Comparison of ENCODE assay signal across 1 cellular context in genomic region chr17:80256034-80256350, GRCh38.
TF ChIP-seq lines count a peak whose summit lies in the region.

No MANE protein-coding gene starts in this region.

TF ChIP-seq in A549, 52 proteins besides CTCF, POLR2A, EP300 and RAD21 (continued from another document):
- TF ChIP-seq ATOH8 (CRISPR knock-in tag; IDR thresholded peaks at IDR 0.05; ENCODE audit: low read depth) = no peak
- TF ChIP-seq HOXA7 (CRISPR knock-in tag; IDR thresholded peaks at IDR 0.05) = no peak
- no peak for TF ChIP-seq HMGXB4 (CRISPR knock-in tag; IDR thresholded peaks at IDR 0.05; ENCODE audit: borderline replicate concordance)
- TF ChIP-seq TP53 (CRISPR knock-in tag; IDR thresholded peaks at IDR 0.05) = no peak
- TF ChIP-seq BHLHE40 (IDR thresholded peaks at IDR 0.05; ENCODE audit: low read depth, low read length) = no peak
- no peak for TF ChIP-seq GATA3 (IDR thresholded peaks at IDR 0.05; ENCODE audit: borderline replicate concordance)
- TF ChIP-seq MAZ (IDR thresholded peaks at IDR 0.05; ENCODE audit: borderline replicate concordance, low read depth, low read length) = no peak
- TF ChIP-seq NFE2L2 (conservative IDR thresholded peaks at IDR 0.05; ENCODE audit: low read length) = no peak
- TF ChIP-seq HEYL (CRISPR knock-in tag; IDR thresholded peaks at IDR 0.05) = no peak
- no peak for TF ChIP-seq CHD4 (IDR thresholded peaks at IDR 0.05; ENCODE audit: borderline replicate concordance)
- TF ChIP-seq SMC3 (IDR thresholded peaks at IDR 0.05) = no peak
- no peak for TF ChIP-seq ZFP36 (IDR thresholded peaks at IDR 0.05; ENCODE audit: borderline replicate concordance, partially characterized antibody)
- TF ChIP-seq REST (IDR thresholded peaks at IDR 0.05) = no peak
- TF ChIP-seq SREBF2 (IDR thresholded peaks at IDR 0.05) = no peak
- TF ChIP-seq RARB (CRISPR knock-in tag; IDR thresholded peaks at IDR 0.05) = no peak
- TF ChIP-seq PHF8 (IDR thresholded peaks at IDR 0.05; ENCODE audit: borderline replicate concordance, low read depth) = no peak
- TF ChIP-seq EHF (CRISPR knock-in tag; IDR thresholded peaks at IDR 0.05) = no peak
